15 cellular contexts compared by ENCODE assay signal in genomic region chr4:39846705-39847104, GRCh38.
DNase-seq lines count a peak whose midpoint lies in the region; ATAC-seq and TF ChIP-seq lines count a peak whose summit lies in the region.
"Had no signal": no experiment of that assay in that cellular context is flagged by ENCODE, and none has a peak within 500 bp of the region (broad histone marks: within the 10 kb centered on the region; RNA-seq: fewer than 3 reads in every experiment).

No MANE protein-coding gene starts in this region.

- no peaks in the 10 kb centered on the region for H3K9me3 ChIP-seq in mucosa of descending colon
- H3K9me3 ChIP-seq in left ventricle myocardium inferior (replicated peaks) = no peaks in the 10 kb centered on the region
- H3K9me3 ChIP-seq in CD8-positive, alpha-beta memory T cell (ENCODE audit: low read length) = no peaks in the 10 kb centered on the region
- H3K9me3 ChIP-seq: BE2C had no signal

- peaks cover 0 to 66% (median 8%) of the 10 kb centered on the region in 3 donors for H3K36me3 Mint-ChIP-seq in CD8-positive, alpha-beta memory T cell

- H3K4me1 ChIP-seq in mucosa of descending colon (ENCODE audit: low read depth) (no peaks in the 10 kb centered on the region), left ventricle myocardium inferior (no peaks in the 10 kb centered on the region)
- no peaks in the 10 kb centered on the region for H3K4me1 ChIP-seq in CD8-positive, alpha-beta memory T cell (ENCODE audit: insufficient read depth, low read length)
- H3K4me1 ChIP-seq: BE2C had no signal

- no peaks in the 10 kb centered on the region for H3K4me1 Mint-ChIP-seq in CD8-positive, alpha-beta memory T cell
- H3K4me1 Mint-ChIP-seq: CD4-positive, alpha-beta memory T cell had no signal

- no peaks in the 10 kb centered on the region for H3K36me3 ChIP-seq in mucosa of descending colon (ENCODE audit: low read depth)
- H3K36me3 ChIP-seq in left ventricle myocardium inferior = peaks cover 70% of the 10 kb centered on the region
- peaks cover 26% of the 10 kb centered on the region for H3K36me3 ChIP-seq in CD8-positive, alpha-beta memory T cell (ENCODE audit: insufficient read depth, low read length)

- H3K9me3 Mint-ChIP-seq in CD8-positive, alpha-beta memory T cell = no peaks in the 10 kb centered on the region
- H3K9me3 Mint-ChIP-seq: CD4-positive, alpha-beta memory T cell had no signal

- intact Hi-C loops in left colon (cut with DNase I, micrococcal nuclease) = no loop called here
- intact Hi-C loops in mucosa of descending colon (cut with DNase I, micrococcal nuclease) = no loop called here
- intact Hi-C loops in left ventricle myocardium inferior (cut with micrococcal nuclease) = no loop called here

- TF ChIP-seq CTCF in mucosa of descending colon (IDR thresholded peaks at IDR 0.05) = no peak
- no peak for TF ChIP-seq CTCF in left ventricle myocardium inferior (IDR thresholded peaks at IDR 0.05; ENCODE audit: borderline replicate concordance)

- peak; percentile 7 for DNase-seq in amniotic epithelial cell (ENCODE audit: low read depth)
- DNase-seq in left colon = no peak
- DNase-seq in mucosa of descending colon = no peak
- DNase-seq in left ventricle myocardium inferior = no peak
- DNase-seq in CD8-positive, alpha-beta memory T cell = no peak
- DNase-seq in effector CD4-positive, alpha-beta T cell = no peak
- DNase-seq: BE2C; CD4-positive, alpha-beta memory T cell; COR-L47; DND-41; GF-D8; HCEC 1CT had no signal

- CTCF ChIA-PET in CD8-positive, alpha-beta memory T cell (lab: Charles Lee) = interaction anchor here (0.6 to 0.7 kb wide), 2 partner anchors 40 to 99 kb away, joined by 3 read pairs; no protein-coding TSS in a partner anchor

- H3K4me3 Mint-ChIP-seq in CD8-positive, alpha-beta memory T cell = no peak overlapping the region
- H3K4me3 Mint-ChIP-seq: CD4-positive, alpha-beta memory T cell had no signal

- no peak overlapping the region for H3K27ac ChIP-seq in left ventricle myocardium inferior (replicated peaks)
- no peak overlapping the region for H3K27ac ChIP-seq in CD8-positive, alpha-beta memory T cell (ENCODE audit: low read depth, low read length)
- H3K27ac ChIP-seq: C4-2B, HL-60 had no signal

- no peaks in the 10 kb centered on the region for H3K27me3 Mint-ChIP-seq in CD8-positive, alpha-beta memory T cell
- H3K27me3 Mint-ChIP-seq: CD4-positive, alpha-beta memory T cell had no signal

- H3K27ac Mint-ChIP-seq in CD8-positive, alpha-beta memory T cell = no peak overlapping the region

- ATAC-seq in left colon (peak; percentile 90), mucosa of descending colon (peak; percentile 77), GM21381 (IDR thresholded peaks at IDR 0.05; ENCODE audit: unreplicated experiment) (no peak)

- POLR2A ChIA-PET in CD8-positive, alpha-beta memory T cell (lab: Charles Lee) = interaction anchor here (0.6 kb wide), 1 partner anchor 331 kb away, joined by 3 read pairs; no protein-coding TSS in a partner anchor

- no peaks in the 10 kb centered on the region for H3K27me3 ChIP-seq in left ventricle myocardium inferior (ENCODE audit: low read depth)
- no peaks in the 10 kb centered on the region for H3K27me3 ChIP-seq in CD8-positive, alpha-beta memory T cell (ENCODE audit: insufficient read depth, low read length, poor library complexity, severe bottlenecking)
- H3K27me3 ChIP-seq: BE2C had no signal

- H3K4me3 ChIP-seq in mucosa of descending colon = no peak overlapping the region
- no peak overlapping the region for H3K4me3 ChIP-seq in left ventricle myocardium inferior
- no peak overlapping the region for H3K4me3 ChIP-seq in CD8-positive, alpha-beta memory T cell (ENCODE audit: low read length)
